22 cellular contexts compared by ENCODE assay signal in the genomic region with DNA sequence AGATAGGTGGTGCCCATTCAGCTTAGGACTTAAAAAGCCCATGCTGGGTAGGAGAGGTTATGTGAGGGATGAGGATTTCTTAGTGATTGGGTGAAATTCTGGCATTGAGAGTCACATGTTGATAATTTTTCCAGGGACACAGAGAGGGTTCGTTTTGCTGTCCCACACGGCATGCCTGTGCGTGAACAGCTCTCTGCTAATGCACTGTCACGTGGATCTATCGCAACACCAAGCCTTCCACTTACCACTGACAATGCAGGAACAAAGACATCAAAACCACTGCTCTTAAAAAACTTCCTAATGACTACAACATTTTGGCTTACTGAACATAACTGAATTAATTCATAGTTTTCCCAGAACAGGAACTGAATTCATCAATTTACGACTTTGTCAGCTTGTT.
DNase-seq lines count a peak whose midpoint lies in the region; ATAC-seq and TF ChIP-seq lines count a peak whose summit lies in the region.
"Had no signal": no experiment of that assay in that cellular context is flagged by ENCODE, and none has a peak within 500 bp of the region (broad histone marks: within the 10 kb centered on the region; RNA-seq: fewer than 3 reads in every experiment).

No MANE protein-coding gene starts in this region.

- H3K27me3 Mint-ChIP-seq in memory B cell = no peaks in the 10 kb centered on the region
- no peaks in the 10 kb centered on the region for H3K27me3 Mint-ChIP-seq in glutamatergic neuron (ENCODE audit: unreplicated experiment)
- H3K27me3 Mint-ChIP-seq: naive B cell had no signal

- H3K36me3 Mint-ChIP-seq in memory B cell (peaks cover 2% of the 10 kb centered on the region), glutamatergic neuron (ENCODE audit: unreplicated experiment) (no peaks in the 10 kb centered on the region)

- H3K4me3 Mint-ChIP-seq in memory B cell (peak overlapping the region; percentile 11), glutamatergic neuron (ENCODE audit: unreplicated experiment) (no peak overlapping the region)
- H3K4me3 Mint-ChIP-seq: central memory CD8-positive, alpha-beta T cell; H9; naive B cell had no signal

- peak; percentile 6 to 39 for DNase-seq in NOMO-1 (lab: John Stamatoyannopoulos, UW; ENCODE audit: unreplicated experiment in 2 of 2)
- DNase-seq in NOMO-1 treated with dmso at 0.1 percent for 144 hours (lab: John Stamatoyannopoulos, UW; ENCODE audit: unreplicated experiment) = no peak
- peak; percentile 58 for DNase-seq in MV-4-11 (lab: John Stamatoyannopoulos, UW)
- peak; percentile 14 for DNase-seq in coronary artery (ENCODE audit: low spot score)
- no peak for DNase-seq in memory B cell (ENCODE audit: low spot score in 2 of 2)
- no peak for DNase-seq in thyroid gland
- no peak for DNase-seq in glutamatergic neuron
- DNase-seq in HuH-7 (ENCODE audit: low spot score) = no peak
- DNase-seq: activated CD4-positive, alpha-beta T cell treated with anti-CD3 and anti-CD28 coated beads, Interleukin-2, amount 50 U/mL, for 1 hour; activated CD8-positive, alpha-beta memory T cell treated with anti-CD3 and anti-CD28 coated beads, Interleukin-2, amount 50 U/mL, for 4 hours; BE2C; H9; hypothalamus; naive B cell; NCI-H2081; NCI-H446 treated with DMSO at 0.1 percent for 48 hours; NK-92 treated with Interleukin-12 subunit alpha and Interleukin-12 subunit beta, amount 100 ng/mL, for 24 hours; substantia nigra; T-helper 9 cell had no signal

- H3K4me1 ChIP-seq in thyroid gland = no peaks in the 10 kb centered on the region
- H3K4me1 ChIP-seq: BE2C had no signal

- TF ChIP-seq CTCF in coronary artery (IDR thresholded peaks at IDR 0.05) (no peak), thyroid gland (IDR thresholded peaks at IDR 0.05) (no peak), glutamatergic neuron (IDR thresholded peaks at IDR 0.05; ENCODE audit: partially characterized antibody, unreplicated experiment) (no peak)

- no peak for ATAC-seq in memory B cell (ENCODE audit: low read depth)
- ATAC-seq: SK-N-SH treated with all-trans-retinoic acid at 6 μM for 48 hours had no signal

- intact Hi-C loops in thyroid gland (cut with DNase I) = no loop called here

- H3K4me3 ChIP-seq in coronary artery (no peak overlapping the region), thyroid gland (replicated peaks in 1 of 3) (no peak overlapping the region)

- no peaks in the 10 kb centered on the region for H3K27me3 ChIP-seq in thyroid gland
- H3K27me3 ChIP-seq: BE2C had no signal

- H3K4me1 Mint-ChIP-seq in memory B cell (peaks cover 32% of the 10 kb centered on the region), glutamatergic neuron (ENCODE audit: low read depth, unreplicated experiment) (no peaks in the 10 kb centered on the region)
- H3K4me1 Mint-ChIP-seq: central memory CD8-positive, alpha-beta T cell had no signal

- no peak for TF ChIP-seq POLR2A in thyroid gland (IDR thresholded peaks at IDR 0.05)

- no peaks in the 10 kb centered on the region for H3K9me3 ChIP-seq in thyroid gland
- H3K9me3 ChIP-seq: BE2C had no signal

- H3K36me3 ChIP-seq in thyroid gland = no peaks in the 10 kb centered on the region
- H3K36me3 ChIP-seq: BE2C had no signal

- peak overlapping the region; percentile 62 for H3K27ac Mint-ChIP-seq in memory B cell
- H3K27ac Mint-ChIP-seq in glutamatergic neuron (ENCODE audit: unreplicated experiment) = no peak overlapping the region
- H3K27ac Mint-ChIP-seq: H9 had no signal

- H3K9me3 Mint-ChIP-seq in memory B cell (no peaks in the 10 kb centered on the region), glutamatergic neuron (ENCODE audit: unreplicated experiment) (no peaks in the 10 kb centered on the region)
- H3K9me3 Mint-ChIP-seq: central memory CD8-positive, alpha-beta T cell; H9; naive B cell had no signal

- H3K27ac ChIP-seq in coronary artery (no peak overlapping the region), thyroid gland (no peak overlapping the region)
- H3K27ac ChIP-seq: RWPE1 had no signal

- WGBS in thyroid gland, 2 donors = 81 to 82% methylated on average over 6 of the region's 6 CpGs

Comparison
In these comparisons a context has a peak if more than half of its experiments do, and no peak if none do; other contexts are left out.
1. DNase-seq: peak in NOMO-1 (2 of 2), MV-4-11 (single experiment) and coronary artery (single experiment); none in NOMO-1 treated with dmso at 0.1 percent for 144 hours (single experiment), memory B cell (0 of 2), thyroid gland (0 of 2), glutamatergic neuron (single experiment) and HuH-7 (single experiment).